ENCODE assay signal across 1 cellular context in genomic region chr5:88883566-88884434, GRCh38.
TF ChIP-seq lines count a peak whose summit lies in the region.

No MANE protein-coding gene starts in this region.

TF ChIP-seq in GM12878, 131 proteins besides CTCF, POLR2A, EP300 and RAD21 (continued from another document):
- TF ChIP-seq POLR2AphosphoS5 (IDR thresholded peaks at IDR 0.05; ENCODE audit: low read length), result peak; percentile 59
- no peak for TF ChIP-seq HSF1 (IDR thresholded peaks at IDR 0.05; ENCODE audit: low read depth, low read length)
- peak; percentile 64; the same call in 1 of the 2 replicates for TF ChIP-seq PAX5 (IDR thresholded peaks at IDR 0.05; ENCODE audit: borderline replicate concordance, low read depth, low read length)
- TF ChIP-seq MTA2 (IDR thresholded peaks at IDR 0.05; ENCODE audit: low read depth), result 0 out of 2 replicates have a peak, but pooled peaks have one; percentile 12
- TF ChIP-seq IKZF2 (IDR thresholded peaks at IDR 0.05), result peak; percentile 36 to 66
- 0 out of 2 replicates have a peak, but pooled peaks have one; percentile 60 for TF ChIP-seq ZBED1 (IDR thresholded peaks at IDR 0.05; ENCODE audit: borderline replicate concordance)
- TF ChIP-seq ZNF217 (IDR thresholded peaks at IDR 0.05), result 0 out of 2 replicates have a peak, but pooled peaks have one; percentile 16
- 0 out of 2 replicates have a peak, but pooled peaks have one; percentile 77 for TF ChIP-seq ASH2L (IDR thresholded peaks at IDR 0.05; ENCODE audit: borderline replicate concordance, low read depth)
- no peak for TF ChIP-seq RBBP5 (conservative IDR thresholded peaks at IDR 0.05)
- no peak for TF ChIP-seq ZNF207 (IDR thresholded peaks at IDR 0.05; ENCODE audit: borderline replicate concordance)
- TF ChIP-seq BHLHE40 (IDR thresholded peaks at IDR 0.05; ENCODE audit: borderline replicate concordance in 1 of 2, low read depth in 2 of 2, low read length in 1 of 2), result peak; percentile 91 to 93
- TF ChIP-seq RB1 (IDR thresholded peaks at IDR 0.05; ENCODE audit: borderline replicate concordance), result no peak
- TF ChIP-seq CREB1 (IDR thresholded peaks at IDR 0.05; ENCODE audit: low read depth), result peak; percentile 23; the same call in 1 of the 2 replicates
- no peak for TF ChIP-seq PRDM15 (CRISPR knock-in tag; IDR thresholded peaks at IDR 0.05)
- 0 out of 2 replicates have a peak, but pooled peaks have one; percentile 9 for TF ChIP-seq NKRF (conservative IDR thresholded peaks at IDR 0.05)
- TF ChIP-seq IKZF1 (conservative IDR thresholded peaks at IDR 0.05), result peak; percentile 78
- peak; percentile 14; the same call in 1 of the 2 replicates for TF ChIP-seq CBFB (IDR thresholded peaks at IDR 0.05; ENCODE audit: low read depth)
- TF ChIP-seq WRNIP1 (IDR thresholded peaks at IDR 0.05; ENCODE audit: borderline replicate concordance, low read depth, low read length), result no peak
- 0 out of 3 replicates have a peak, but pooled peaks have one; percentile 4 for TF ChIP-seq POU2F2 (IDR thresholded peaks at IDR 0.05; ENCODE audit: borderline replicate concordance, low read depth, low read length)
- 0 out of 2 replicates have a peak, but pooled peaks have one; percentile 15 for TF ChIP-seq TCF7 (IDR thresholded peaks at IDR 0.05; ENCODE audit: borderline replicate concordance)
- TF ChIP-seq ATF7 (IDR thresholded peaks at IDR 0.05; ENCODE audit: low read depth), result peak; percentile 61
- TF ChIP-seq HDAC2 (IDR thresholded peaks at IDR 0.05), result 0 out of 2 replicates have a peak, but pooled peaks have one; percentile 23
- peak; percentile 16; the same call in 1 of the 2 replicates for TF ChIP-seq NFIC (IDR thresholded peaks at IDR 0.05; ENCODE audit: low read depth, low read length)
- TF ChIP-seq GABPA (IDR thresholded peaks at IDR 0.05; ENCODE audit: low read depth), result no peak
- peak; percentile 37 for TF ChIP-seq MXI1 (IDR thresholded peaks at IDR 0.05; ENCODE audit: low read depth, low read length)
- peak; percentile 58; the same call in 1 of the 2 replicates for TF ChIP-seq DPF2 (IDR thresholded peaks at IDR 0.05)
- 0 out of 2 replicates have a peak, but pooled peaks have one; percentile 14 for TF ChIP-seq MEF2A (IDR thresholded peaks at IDR 0.05; ENCODE audit: insufficient read depth, low read depth, low read length)
- TF ChIP-seq HDAC6 (IDR thresholded peaks at IDR 0.05; ENCODE audit: unreplicated experiment), result peak; percentile 82
- TF ChIP-seq TAF1 (IDR thresholded peaks at IDR 0.05; ENCODE audit: borderline replicate concordance, low read depth, low read length), result peak; percentile 34; the same call in 1 of the 2 replicates
- TF ChIP-seq E2F8 (IDR thresholded peaks at IDR 0.05; ENCODE audit: low read depth, partially characterized antibody), result no peak
- TF ChIP-seq EED (IDR thresholded peaks at IDR 0.05; ENCODE audit: low read depth), result peak; percentile 91
- peak; percentile 55 for TF ChIP-seq MTA3 (IDR thresholded peaks at IDR 0.05; ENCODE audit: borderline replicate concordance, low read length)
- no peak for TF ChIP-seq E4F1 (IDR thresholded peaks at IDR 0.05; ENCODE audit: borderline replicate concordance, partially characterized antibody)
- 0 out of 2 replicates have a peak, but pooled peaks have one; percentile 43 for TF ChIP-seq NBN (IDR thresholded peaks at IDR 0.05)
- peak; percentile 36; the same call in 1 of the 2 replicates for TF ChIP-seq MLLT1 (IDR thresholded peaks at IDR 0.05)
- peak; percentile 84 for TF ChIP-seq RUNX3 (IDR thresholded peaks at IDR 0.05; ENCODE audit: low read length)
